Comparison of ENCODE assay signal across 13 cellular contexts in the genomic region with DNA sequence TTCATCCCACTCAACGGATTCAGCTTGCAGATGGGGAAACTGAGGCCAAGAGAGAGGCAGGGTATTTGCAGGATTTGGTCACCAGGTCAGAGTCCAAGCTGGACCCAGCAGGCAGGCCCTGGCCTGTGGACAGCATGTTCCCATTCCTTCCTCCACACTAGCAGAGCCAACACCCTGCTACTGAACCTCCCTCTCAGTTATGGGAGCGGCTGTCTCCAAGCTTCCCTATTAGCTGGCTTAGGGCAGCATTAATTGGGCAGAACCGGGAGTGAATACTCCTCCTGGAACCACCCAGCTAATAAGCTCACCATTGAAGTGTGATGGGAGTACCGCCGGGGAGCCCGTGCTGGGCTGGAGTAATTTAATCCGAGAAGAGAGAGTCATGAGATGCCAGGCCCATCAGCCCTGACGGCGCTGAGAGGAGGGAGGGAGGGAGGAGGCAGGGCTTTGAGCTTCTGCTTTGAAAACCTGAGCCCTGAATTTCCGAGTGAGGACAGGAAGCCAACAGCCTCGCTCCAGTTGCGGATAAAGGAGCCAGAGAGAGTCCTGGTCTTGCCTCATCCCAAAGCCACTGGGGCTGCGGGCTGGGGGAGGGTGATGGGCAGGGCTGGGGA. TPM values are rescaled to one million over a fixed set of nuclear protein-coding genes. Genes with fewer than 3 reads are reported as not detected.
DNase-seq lines count a peak whose midpoint lies in the region; ATAC-seq and TF ChIP-seq lines count a peak whose summit lies in the region.
"Had no signal": no experiment of that assay in that cellular context is flagged by ENCODE, and none has a peak within 500 bp of the region (broad histone marks: within the 10 kb centered on the region; RNA-seq: fewer than 3 reads in every experiment).

No MANE protein-coding gene starts in this region.

- H3K27ac Mint-ChIP-seq in chondrocyte (ENCODE audit: unreplicated experiment) = no peak overlapping the region
- H3K27ac Mint-ChIP-seq in natural killer cell = no peak overlapping the region

- peaks cover 0 to 33% of the 10 kb centered on the region in 2 donors for H3K9me3 ChIP-seq in right atrium auricular region
- H3K9me3 ChIP-seq: testis had no signal

- intact Hi-C loops in Right ventricle myocardium superior (cut with DNase I) = no loop called here
- intact Hi-C loops in natural killer cell (cut with micrococcal nuclease) = no loop called here

- H3K36me3 ChIP-seq in right atrium auricular region = no peaks in the 10 kb centered on the region
- H3K36me3 ChIP-seq: ascending aorta had no signal

- H3K36me3 Mint-ChIP-seq in chondrocyte (ENCODE audit: low read depth) (peaks cover 4% of the 10 kb centered on the region), natural killer cell (peaks cover 6% of the 10 kb centered on the region)

- TF ChIP-seq CTCF in right atrium auricular region (IDR thresholded peaks at IDR 0.05) = no peak
- TF ChIP-seq CTCF in chondrocyte (IDR thresholded peaks at IDR 0.05) = no peak
- TF ChIP-seq CTCF in natural killer cell (IDR thresholded peaks at IDR 0.05) = no peak

- H3K27ac ChIP-seq in right atrium auricular region = peak overlapping the region in 1 of 2 donors; percentile 22
- H3K27ac ChIP-seq: ascending aorta, testis had no signal

- peak; percentile 73 for ATAC-seq in Right ventricle myocardium superior (ENCODE audit: poor library complexity)
- no peak for ATAC-seq in natural killer cell
- ATAC-seq in GM21381 (IDR thresholded peaks at IDR 0.05; ENCODE audit: unreplicated experiment) = no peak

- H3K27me3 ChIP-seq in right atrium auricular region = no peaks in the 10 kb centered on the region
- H3K27me3 ChIP-seq: ascending aorta, testis had no signal

- DNase-seq in Right ventricle myocardium superior = no peak
- DNase-seq in right atrium auricular region (ENCODE audit: low spot score) = no peak
- DNase-seq in chondrocyte (ENCODE audit: low spot score) = peak; percentile 32
- peak; percentile 98 for DNase-seq in left kidney (ENCODE audit: low read depth, low spot score)
- DNase-seq in stimulated activated naive CD4-positive, alpha-beta T cell (lab: John Stamatoyannopoulos, UW) = no peak
- DNase-seq in natural killer cell = no peak
- DNase-seq in putamen (ENCODE audit: low spot score) = no peak
- DNase-seq: activated CD4-positive, alpha-beta T cell treated with anti-CD3 and anti-CD28 coated beads for 48 hours; T-helper 2 cell; testis had no signal

- no peaks in the 10 kb centered on the region for H3K4me1 ChIP-seq in right atrium auricular region
- H3K4me1 ChIP-seq: ascending aorta, testis had no signal

- H3K4me3 Mint-ChIP-seq in chondrocyte (ENCODE audit: unreplicated experiment) (no peak overlapping the region), natural killer cell (no peak overlapping the region)
- H3K4me3 Mint-ChIP-seq: neural crest cell had no signal

- no peak overlapping the region for H3K4me3 ChIP-seq in right atrium auricular region
- H3K4me3 ChIP-seq: ascending aorta, testis had no signal

- H3K9me3 Mint-ChIP-seq in chondrocyte (ENCODE audit: low read depth) (peaks cover 18% of the 10 kb centered on the region), natural killer cell (peaks cover 4% of the 10 kb centered on the region in 2 donors)

- H3K4me1 Mint-ChIP-seq in chondrocyte (ENCODE audit: low read depth) (no peaks in the 10 kb centered on the region), natural killer cell (no peaks in the 10 kb centered on the region)
- H3K4me1 Mint-ChIP-seq: neural crest cell had no signal

- H3K27me3 Mint-ChIP-seq in chondrocyte (ENCODE audit: low read depth) (peaks cover 9% of the 10 kb centered on the region), natural killer cell (ENCODE audit: low read depth in 2 of 2) (peaks cover 0 to 10% of the 10 kb centered on the region in 2 donors)

RNA-seq across cellular contexts. Expression of a gene that starts 31.9 kb away (rescaled TPM):
- total RNA-seq in Right ventricle myocardium superior = 10.8 TPM
- 10 to 100 TPM in 1 of 2 donors, 1 to 10 TPM in 1; 6.5 to 15.3 TPM for total RNA-seq in right atrium auricular region
- 0.65 to 0.72 TPM (median 0.68 TPM) in 3 replicates for total RNA-seq in chondrocyte
- total RNA-seq in natural killer cell = under 1 TPM in 2 of 3 donors, not detected in 1; 0.30 to 0.45 TPM

Comparison
In these comparisons a context has a peak if more than half of its experiments do, and no peak if none do; other contexts are left out.
1. DNase-seq: peak in chondrocyte (single experiment) and left kidney (single experiment); none in Right ventricle myocardium superior (single experiment), right atrium auricular region (single experiment), stimulated activated naive CD4-positive, alpha-beta T cell (0 of 6), natural killer cell (single experiment) and putamen (single experiment).